15 cellular contexts compared by ENCODE assay signal in genomic region chr18:32095156-32095555, GRCh38. TPM values are rescaled to one million over a fixed set of nuclear protein-coding genes. Genes with fewer than 3 reads are reported as not detected.
DNase-seq lines count a peak whose midpoint lies in the region; ATAC-seq and TF ChIP-seq lines count a peak whose summit lies in the region.
"Had no signal": no experiment of that assay in that cellular context is flagged by ENCODE, and none has a peak within 500 bp of the region (broad histone marks: within the 10 kb centered on the region; RNA-seq: fewer than 3 reads in every experiment).

No MANE protein-coding gene starts in this region.

- no peaks in the 10 kb centered on the region for H4K20me1 ChIP-seq in OCI-LY1 (ENCODE audit: insufficient read depth, low read length)

- no peak for TF ChIP-seq CTCF in OCI-LY1 (IDR thresholded peaks at IDR 0.05; ENCODE audit: low read length)
- no peak for TF ChIP-seq CTCF in gastrocnemius medialis (IDR thresholded peaks at IDR 0.05 in 4 of 5, conservative IDR thresholded peaks at IDR 0.05 in 1 of 5)

- peaks cover 28% of the 10 kb centered on the region for H3K4me1 ChIP-seq in OCI-LY1 (ENCODE audit: insufficient read depth, low read length, severe bottlenecking)
- H3K4me1 ChIP-seq in gastrocnemius medialis, result peaks cover 50 to 52% of the 10 kb centered on the region in 2 donors

- H3K9ac ChIP-seq in OCI-LY1 (ENCODE audit: low read length), result no peak overlapping the region

- H3K27me3 ChIP-seq in OCI-LY1 (ENCODE audit: insufficient read depth, low read length) (no peaks in the 10 kb centered on the region), gastrocnemius medialis (no peaks in the 10 kb centered on the region)
- H3K27me3 ChIP-seq: dorsolateral prefrontal cortex, pancreas, tibial artery had no signal

- H3K36me3 ChIP-seq in OCI-LY1 (ENCODE audit: insufficient read depth, low read length), result peaks cover 39% of the 10 kb centered on the region
- H3K36me3 ChIP-seq in gastrocnemius medialis, result no peaks in the 10 kb centered on the region
- H3K36me3 ChIP-seq: pancreas, tibial artery had no signal

- H3F3A ChIP-seq in OCI-LY1 (ENCODE audit: insufficient read depth, low read length), result no peaks in the 10 kb centered on the region

- H3K79me2 ChIP-seq in OCI-LY1 (ENCODE audit: insufficient read depth, low read length), result peaks cover 73% of the 10 kb centered on the region

- H3K4me2 ChIP-seq in OCI-LY1 (ENCODE audit: low read length), result peak overlapping the region; percentile 95

- H3K9me2 ChIP-seq in OCI-LY1 (ENCODE audit: low read depth, low read length), result no peaks in the 10 kb centered on the region

- peaks cover 26% of the 10 kb centered on the region for H3K36me3 Mint-ChIP-seq in activated T-cell treated with anti-CD3 and anti-CD28 coated beads, Interleukin-2, amount 50 U/mL, for 4 hours (ENCODE audit: insufficient read depth)
- peaks cover 44% of the 10 kb centered on the region for H3K36me3 Mint-ChIP-seq in activated naive CD8-positive, alpha-beta T cell treated with anti-CD3 and anti-CD28 coated beads, Interleukin-2, amount 50 U/mL, for 24 hours (ENCODE audit: low read depth)

- intact Hi-C loops in gastrocnemius medialis (cut with DNase I; ENCODE audit: low total_unique reads), result loop anchor here (10.0 kb wide), 1 partner anchor 210 kb away; no protein-coding TSS in a partner anchor

- in situ Hi-C loops in gastrocnemius medialis (cut with MboI; ENCODE audit: low sequenced_read_pairs in 4 of 4), result loop anchor here in 2 of 4 donors (10.0 to 25.0 kb wide), 2 partner anchors 150 to 158 kb away; partner anchors contain the start of gene TRAPPC8 (in 2 of the 2)

- H3K27me3 Mint-ChIP-seq in activated T-cell treated with anti-CD3 and anti-CD28 coated beads, Interleukin-2, amount 50 U/mL, for 4 hours (ENCODE audit: low read depth), result no peaks in the 10 kb centered on the region
- H3K27me3 Mint-ChIP-seq in activated naive CD8-positive, alpha-beta T cell treated with anti-CD3 and anti-CD28 coated beads, Interleukin-2, amount 50 U/mL, for 24 hours, result no peaks in the 10 kb centered on the region

- no peak overlapping the region for H3K27ac ChIP-seq in OCI-LY1 (ENCODE audit: low read depth, low read length, poor library complexity, severe bottlenecking)
- H3K27ac ChIP-seq in gastrocnemius medialis, result no peak overlapping the region
- H3K27ac ChIP-seq: pancreas had no signal

- H2AFZ ChIP-seq in OCI-LY1 (ENCODE audit: low read length), result no peak overlapping the region

- H3K27ac Mint-ChIP-seq in activated naive CD8-positive, alpha-beta T cell treated with anti-CD3 and anti-CD28 coated beads, Interleukin-2, amount 50 U/mL, for 24 hours, result peak overlapping the region; percentile 95

- no peak for TF ChIP-seq POLR2A in gastrocnemius medialis (IDR thresholded peaks at IDR 0.05)

- H3K4me3 ChIP-seq in OCI-LY1 (ENCODE audit: low read depth, low read length, poor library complexity, severe bottlenecking), result peak overlapping the region; percentile 89
- H3K4me3 ChIP-seq in gastrocnemius medialis, result no peak overlapping the region
- H3K4me3 ChIP-seq: pancreas, tibial artery had no signal

- ATAC-seq in activated T-cell treated with anti-CD3 and anti-CD28 coated beads, Interleukin-2, amount 50 U/mL, for 4 hours, result no peak
- ATAC-seq in activated naive CD8-positive, alpha-beta T cell treated with anti-CD3 and anti-CD28 coated beads, Interleukin-2, amount 50 U/mL, for 24 hours, result no peak
- ATAC-seq in HG03521 (IDR thresholded peaks at IDR 0.05; ENCODE audit: unreplicated experiment), result no peak
- ATAC-seq in gastrocnemius medialis, result no peak
- ATAC-seq: pancreas had no signal

- no peaks in the 10 kb centered on the region for H3K9me3 Mint-ChIP-seq in activated T-cell treated with anti-CD3 and anti-CD28 coated beads, Interleukin-2, amount 50 U/mL, for 4 hours
- H3K9me3 Mint-ChIP-seq in activated naive CD8-positive, alpha-beta T cell treated with anti-CD3 and anti-CD28 coated beads, Interleukin-2, amount 50 U/mL, for 24 hours, result no peaks in the 10 kb centered on the region

- H3K9me3 ChIP-seq in OCI-LY1 (ENCODE audit: low read length), result no peaks in the 10 kb centered on the region
- H3K9me3 ChIP-seq in gastrocnemius medialis, result no peaks in the 10 kb centered on the region
- H3K9me3 ChIP-seq: pancreas, tibial artery had no signal

- peaks cover 58% of the 10 kb centered on the region for H3K4me1 Mint-ChIP-seq in activated T-cell treated with anti-CD3 and anti-CD28 coated beads, Interleukin-2, amount 50 U/mL, for 4 hours (ENCODE audit: low read depth)
- H3K4me1 Mint-ChIP-seq in activated naive CD8-positive, alpha-beta T cell treated with anti-CD3 and anti-CD28 coated beads, Interleukin-2, amount 50 U/mL, for 24 hours, result peaks cover 58% of the 10 kb centered on the region

- DNase-seq in activated T-cell treated with anti-CD3 and anti-CD28 coated beads, Interleukin-2, amount 50 U/mL, for 4 hours, result no peak
- DNase-seq in activated T-cell treated with anti-CD3 and anti-CD28 coated beads for 4 hours (no peak), renal cortical epithelial cell (ENCODE audit: low read depth) (peak; percentile 8), gastrocnemius medialis (no peak), GF-D8 (lab: John Stamatoyannopoulos, UW) (no peak)
- DNase-seq in activated naive CD8-positive, alpha-beta T cell treated with anti-CD3 and anti-CD28 coated beads, Interleukin-2, amount 50 U/mL, for 24 hours, result no peak
- DNase-seq: ACHN, dorsolateral prefrontal cortex, KBM-7, NCI-H187 treated with DMSO at 0.1 percent for 48 hours, pancreas, T1000, tibial artery had no signal

- peak overlapping the region; percentile 98 for H3K4me3 Mint-ChIP-seq in activated T-cell treated with anti-CD3 and anti-CD28 coated beads, Interleukin-2, amount 50 U/mL, for 4 hours
- peak overlapping the region; percentile 97 for H3K4me3 Mint-ChIP-seq in activated naive CD8-positive, alpha-beta T cell treated with anti-CD3 and anti-CD28 coated beads, Interleukin-2, amount 50 U/mL, for 24 hours

RNA-seq across cellular contexts. Expression of gene RNF138, which starts 3.5 kb away (rescaled TPM):
- 100 to 1,000 TPM in 2 of 3 donors, 10 to 100 TPM in 1; 96.0 to 120 (median 104) TPM for total RNA-seq in activated T-cell treated with anti-CD3 and anti-CD28 coated beads, Interleukin-2, amount 50 U/mL, for 4 hours
- total RNA-seq in renal cortical epithelial cell (15.3 and 18.3 TPM in 2 replicates), gastrocnemius medialis (10 to 100 TPM in 2 of 4 donors, 1 to 10 TPM in 2; 4.9 to 23.7 (median 9.1) TPM)
